In genomic region chr4:46955601-46956000, GRCh38 we compare ENCODE assay signal across 11 cellular contexts. TPM values are rescaled to one million over a fixed set of nuclear protein-coding genes. Genes with fewer than 3 reads are reported as not detected.
"Had no signal": no experiment of that assay in that cellular context is flagged by ENCODE, and none has a peak within 500 bp of the region (broad histone marks: within the 10 kb centered on the region; RNA-seq: fewer than 3 reads in every experiment).

No MANE protein-coding gene starts in this region.

- DNase-seq: GM23248, GOT3, H7, H9, HCEC 1CT, HFFc6 had no signal

- H3K36me3 ChIP-seq: HAP-1 had no signal

- H3K4me1 ChIP-seq: HAP-1 had no signal

- H3K9me3 ChIP-seq: HAP-1 had no signal

- H3K27ac ChIP-seq: GM23248 had no signal

- ATAC-seq: GM23338, HCT116 had no signal

- H3K4me3 ChIP-seq: GM23248, GM23338, HAP-1 had no signal

RNA-seq across cellular contexts. Expression of gene GABRA4, which starts 37.8 kb away (rescaled TPM):
- total RNA-seq: GM23248, H4, H9, HFFc6 had no signal

RNA-seq across cellular contexts. Expression of gene COX7B2, which starts 46.6 kb away (rescaled TPM):
- total RNA-seq: GM23248, GM23338, H1, H4, H7, H9, HFFc6 had no signal
